In the genomic region with DNA sequence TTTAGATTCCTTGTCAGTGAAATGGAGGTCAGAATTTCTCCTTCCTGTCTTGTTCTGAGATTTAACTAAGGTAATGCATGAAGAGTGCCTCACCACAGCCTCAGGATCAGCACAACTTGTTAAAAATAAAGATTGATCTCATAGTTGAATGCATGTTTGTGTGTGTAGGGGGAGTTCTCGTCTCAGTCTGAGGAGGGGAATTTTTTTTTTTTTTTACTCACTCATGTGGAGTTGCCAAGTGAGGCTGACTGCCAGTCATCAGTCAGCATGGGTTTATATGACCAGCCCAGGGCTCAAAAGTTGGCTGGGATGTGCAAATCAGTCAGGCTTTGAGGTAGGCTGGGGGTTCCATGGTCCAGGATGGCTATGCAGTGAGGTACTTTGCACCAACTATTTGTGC, we compare ENCODE assay signal across 1 cellular context.
TF ChIP-seq lines count a peak whose summit lies in the region.

No MANE protein-coding gene starts in this region.

TF ChIP-seq in GM23338, 12 proteins besides CTCF, POLR2A, EP300 and RAD21 (continued from another document):
- TF ChIP-seq ZNF462 (CRISPR knock-in tag; IDR thresholded peaks at IDR 0.05) (no peak), ZNF114 (CRISPR knock-in tag; IDR thresholded peaks at IDR 0.05) (no peak), NANOG (IDR thresholded peaks at IDR 0.05; ENCODE audit: borderline replicate concordance) (no peak), EZH2phosphoT487 (IDR thresholded peaks at IDR 0.05; ENCODE audit: unreplicated experiment) (no peak), POLR2AphosphoS5 (IDR thresholded peaks at IDR 0.05; ENCODE audit: low read depth) (no peak), CREB1 (CRISPR knock-in tag; IDR thresholded peaks at IDR 0.05; ENCODE audit: low read depth) (no peak)
- TF ChIP-seq, protein P1, sequence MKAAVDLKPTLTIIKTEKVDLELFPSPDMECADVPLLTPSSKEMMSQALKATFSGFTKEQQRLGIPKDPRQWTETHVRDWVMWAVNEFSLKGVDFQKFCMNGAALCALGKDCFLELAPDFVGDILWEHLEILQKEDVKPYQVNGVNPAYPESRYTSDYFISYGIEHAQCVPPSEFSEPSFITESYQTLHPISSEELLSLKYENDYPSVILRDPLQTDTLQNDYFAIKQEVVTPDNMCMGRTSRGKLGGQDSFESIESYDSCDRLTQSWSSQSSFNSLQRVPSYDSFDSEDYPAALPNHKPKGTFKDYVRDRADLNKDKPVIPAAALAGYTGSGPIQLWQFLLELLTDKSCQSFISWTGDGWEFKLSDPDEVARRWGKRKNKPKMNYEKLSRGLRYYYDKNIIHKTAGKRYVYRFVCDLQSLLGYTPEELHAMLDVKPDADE (IDR thresholded peaks at IDR 0.05): no peak
